ENCODE assay signal across 8 cellular contexts in the genomic region with DNA sequence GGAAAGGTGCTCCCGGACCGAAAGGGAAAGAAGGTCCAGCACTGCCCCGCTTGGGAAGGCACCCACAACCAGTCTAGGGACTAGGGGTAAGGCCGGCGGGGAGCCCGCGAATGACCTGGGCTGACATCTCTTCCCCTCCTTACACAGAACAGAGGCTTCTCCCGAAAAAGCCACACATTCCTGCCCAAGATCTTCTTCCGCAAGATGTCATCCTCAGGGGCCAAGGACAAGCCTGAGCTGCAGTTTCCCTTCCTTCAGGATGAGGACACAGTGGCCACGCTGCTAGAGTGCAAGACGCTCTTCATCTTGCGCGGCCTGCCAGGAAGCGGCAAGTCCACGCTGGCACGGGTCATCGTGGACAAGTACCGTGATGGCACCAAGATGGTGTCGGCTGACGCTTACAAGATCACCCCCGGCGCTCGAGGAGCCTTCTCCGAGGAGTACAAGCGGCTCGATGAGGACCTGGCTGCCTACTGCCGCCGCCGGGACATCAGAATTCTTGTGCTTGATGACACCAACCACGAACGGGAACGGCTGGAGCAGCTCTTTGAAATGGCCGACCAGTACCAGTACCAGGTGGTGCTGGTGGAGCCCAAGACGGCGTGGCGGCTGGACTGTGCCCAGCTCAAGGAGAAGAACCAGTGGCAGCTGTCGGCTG. TPM values are rescaled to one million over a fixed set of nuclear protein-coding genes. Genes with fewer than 3 reads are reported as not detected.
DNase-seq lines count a peak whose midpoint lies in the region; ATAC-seq, FAIRE-seq and TF ChIP-seq lines count a peak whose summit lies in the region.

No MANE protein-coding gene starts in this region.

- no peak overlapping the region for H2BK20ac ChIP-seq in H1 (ENCODE audit: low read length)

- no peak for TF ChIP-seq POLR2A in H1 (IDR thresholded peaks at IDR 0.05; ENCODE audit: control extremely low read depth in 1 of 2, low read depth in 2 of 2, low read length in 2 of 2)

- CTCF ChIA-PET in H1 (lab: Charles Lee; ENCODE audit: partially characterized antibody) = interaction anchor here (0.6 to 11.6 kb wide), 12 partner anchors 7 to 104 kb away, joined by 3 to 205 read pairs (median 3); a partner anchor contains a TSS

- peaks cover 0 to 2% (median 0%) of the 10 kb centered on the region in 3 donors for H3K27me3 Mint-ChIP-seq in CD14-positive monocyte (ENCODE audit: low read depth in 3 of 3)

- intact Hi-C loops in CD14-positive monocyte (cut with micrococcal nuclease) = loop anchor here in 1 of 2 donors (2.0 to 5.0 kb wide), 2 partner anchors 44 to 187 kb away; a partner anchor contains a TSS

- in situ Hi-C loops in G401 (cut with HindIII; ENCODE audit: low sequenced_read_pairs) = no loop called here

- no peak overlapping the region for H3K56ac ChIP-seq in H1 (replicated peaks; ENCODE audit: insufficient read length, low read depth, low read length)

- H3K36me3 Mint-ChIP-seq in CD14-positive monocyte = peaks cover 13 to 34% of the 10 kb centered on the region in 2 donors

- TF ChIP-seq EP300 in H1 (IDR thresholded peaks at IDR 0.05; ENCODE audit: borderline replicate concordance in 1 of 2, low read depth in 2 of 2, low read length in 2 of 2) = no peak

- H4K20me1 ChIP-seq in H1 (replicated peaks in 1 of 2; ENCODE audit: control insufficient read depth in 1 of 2, insufficient read depth in 2 of 2, low read length in 2 of 2) = peaks cover 2 to 16% of the 10 kb centered on the region in 2 experiments

- H3K4me3 Mint-ChIP-seq in CD14-positive monocyte = peak overlapping the region; percentile 73 to 87

- H2AFZ ChIP-seq in H1 (ENCODE audit: low read length) (no peak overlapping the region), neuronal stem cell (ENCODE audit: low read length) (no peak overlapping the region)

- TF ChIP-seq CTCF in CD14-positive monocyte (IDR thresholded peaks at IDR 0.05) (no peak), H1 (IDR thresholded peaks at IDR 0.05; ENCODE audit: control extremely low read depth in 1 of 3, insufficient read depth in 1 of 3, low read depth in 1 of 3, low read length in 3 of 3) (no peak)

- H3K27ac Mint-ChIP-seq in CD14-positive monocyte = peak overlapping the region in 5 of 7 donors; percentile 29 to 80 (median 48)

- peak overlapping the region; percentile 41; the same call in 1 of the 2 replicates for H2AK5ac ChIP-seq in H1 (ENCODE audit: low read depth, low read length)
- H2AK5ac ChIP-seq in neuronal stem cell (ENCODE audit: low read depth, low read length) = peak overlapping the region; percentile 5

- WGBS in H1 (ENCODE audit: extremely low coverage in 1 of 2, insufficient coverage in 1 of 2, insufficient read length in 1 of 2, insufficient replicate concordance in 2 of 2, low coverage in 1 of 2, low lambda C conversion rate in 2 of 2, missing lambda C conversion rate in 1 of 2), 2 experiments = 95% methylated on average over 33 of the region's 37 CpGs; no CpG with 5 or more reads in 1 of the 2 experiments
- WGBS in neuronal stem cell (ENCODE audit: extremely low coverage in 2 of 2, insufficient read length in 2 of 2, insufficient replicate concordance in 1 of 2), 2 donors = no CpG with 5 or more reads among the region's 37 CpGs

- peaks cover 41% of the 10 kb centered on the region for H3K36me3 ChIP-seq in NT2/D1 (ENCODE audit: insufficient read depth, insufficient read length, low read length)
- H3K36me3 ChIP-seq in H1 (ENCODE audit: control insufficient read depth in 2 of 4, insufficient read depth in 4 of 4, low read length in 3 of 4) = peaks cover 5 to 15% (median 13%) of the 10 kb centered on the region in 4 experiments; a peak in 6 of 8 replicates
- H3K36me3 ChIP-seq in neuronal stem cell (replicated peaks in 1 of 2; ENCODE audit: control insufficient read depth in 2 of 2, insufficient read depth in 2 of 2, low read length in 2 of 2) = peaks cover 29 to 54% of the 10 kb centered on the region in 2 donors

- H2BK120ac ChIP-seq in H1 (replicated peaks; ENCODE audit: low read depth, low read length) (no peak overlapping the region), neuronal stem cell (ENCODE audit: low read depth, low read length) (no peak overlapping the region)

- no peak for FAIRE-seq in H1 (lab: Jason Lieb, UNC)

- DNase-seq in CD14-positive monocyte (ENCODE audit: low spot score) = no peak
- DNase-seq in NT2/D1 (ENCODE audit: low read depth, low spot score) = no peak
- no peak for DNase-seq in H1 (ENCODE audit: low read depth in 1 of 2, low spot score in 2 of 2)
- no peak for DNase-seq in neuronal stem cell (ENCODE audit: low spot score)
- DNase-seq in inferior parietal cortex (ENCODE audit: extremely low spot score) = no peak
- DNase-seq in kidney tubule cell (ENCODE audit: low spot score) = no peak
- DNase-seq in G401 (ENCODE audit: low spot score) = no peak

- H3K79me2 ChIP-seq in H1 (ENCODE audit: control insufficient read depth in 1 of 2, insufficient read depth in 2 of 2, low read length in 2 of 2) = no peaks in the 10 kb centered on the region

- peak overlapping the region; percentile 88 for H3K9ac ChIP-seq in NT2/D1 (ENCODE audit: insufficient read length, low read depth)
- no peak overlapping the region for H3K9ac ChIP-seq in H1 (replicated peaks in 1 of 4; ENCODE audit: extremely low read depth in 1 of 4, low read depth in 3 of 4, low read length in 3 of 4)
- H3K9ac ChIP-seq in neuronal stem cell (ENCODE audit: low read depth, low read length, poor library complexity) = peak overlapping the region; percentile 91

- H3K23ac ChIP-seq in H1 (ENCODE audit: insufficient read length) = no peak overlapping the region
- peak overlapping the region; percentile 90 for H3K23ac ChIP-seq in neuronal stem cell (ENCODE audit: low read depth, low read length, poor library complexity)

- ATAC-seq in activated CD4-positive, CD25-positive, alpha-beta regulatory T cell treated with anti-CD3 and anti-CD28 coated beads, Interleukin-2, amount 50 U/mL, for 24 hours = no peak

- H2BK5ac ChIP-seq in H1 (ENCODE audit: low read depth, low read length) (peak overlapping the region; percentile 3; the same call in 1 of the 2 replicates), neuronal stem cell (ENCODE audit: low read length) (peak overlapping the region; percentile 71)

- H3K27me3 ChIP-seq in NT2/D1 (ENCODE audit: insufficient read depth, insufficient read length) (peaks cover 3% of the 10 kb centered on the region), H1 (replicated peaks in 1 of 4; ENCODE audit: control insufficient read depth in 3 of 4, extremely low read depth in 1 of 4, insufficient read depth in 3 of 4, low read length in 3 of 4) (no peaks in the 10 kb centered on the region), neuronal stem cell (ENCODE audit: control insufficient read depth in 3 of 3, insufficient read depth in 3 of 3, low read depth in 1 of 3, low read length in 3 of 3) (no peaks in the 10 kb centered on the region)

- POLR2A ChIA-PET in H1 (lab: Charles Lee; ENCODE audit: partially characterized antibody) = interaction anchor here (0.8 to 6.3 kb wide), 20 partner anchors 8 to 146 kb away, joined by 3 to 67 read pairs (median 6); a partner anchor contains a TSS

- H3K14ac ChIP-seq in H1 (ENCODE audit: insufficient read length) = no peak overlapping the region
- H3K14ac ChIP-seq in neuronal stem cell (ENCODE audit: low read length) = no peak overlapping the region

- H3K79me1 ChIP-seq in H1 (ENCODE audit: low read depth, low read length) (peaks cover 3% of the 10 kb centered on the region; the same call in 1 of the 2 replicates), neuronal stem cell (ENCODE audit: low read depth, low read length) (peaks cover 7% of the 10 kb centered on the region)

- peak overlapping the region; percentile 87 for H3K4me3 ChIP-seq in NT2/D1 (ENCODE audit: insufficient read length, low read depth)
- H3K4me3 ChIP-seq in H1 (ENCODE audit: extremely low read depth in 1 of 4, insufficient read depth in 2 of 4, low read depth in 3 of 4, low read length in 4 of 4) = peak overlapping the region in 1 of 4 experiments; percentile 96; a peak in 4 of 8 replicates
- H3K4me3 ChIP-seq in neuronal stem cell (ENCODE audit: low read length in 2 of 2) = peak overlapping the region; percentile 3 to 85

- H3K4me1 ChIP-seq in NT2/D1 (ENCODE audit: insufficient read depth, insufficient read length) = peaks cover 7% of the 10 kb centered on the region
- H3K4me1 ChIP-seq in H1 (replicated peaks in 1 of 4; ENCODE audit: control insufficient read depth in 3 of 4, insufficient read depth in 4 of 4, low read length in 3 of 4) = peaks cover 0 to 10% (median 5%) of the 10 kb centered on the region in 4 experiments; a peak in 6 of 7 replicates
- peaks cover 7 to 12% of the 10 kb centered on the region in 2 donors for H3K4me1 ChIP-seq in neuronal stem cell (ENCODE audit: control insufficient read depth in 2 of 2, insufficient read depth in 1 of 2, low read depth in 1 of 2, low read length in 2 of 2)

- no peak overlapping the region for H3K27ac ChIP-seq in H1 (ENCODE audit: low read depth, low read length)
- H3K27ac ChIP-seq in neuronal stem cell (replicated peaks; ENCODE audit: low read length) = peak overlapping the region; percentile 60

- TF ChIP-seq RAD21 in H1 (IDR thresholded peaks at IDR 0.05 in 1 of 2, conservative IDR thresholded peaks at IDR 0.05 in 1 of 2; ENCODE audit: low read depth in 2 of 2, low read length in 2 of 2) = no peak

- H3K4me2 ChIP-seq in H1 (ENCODE audit: insufficient read depth in 1 of 2, low read depth in 2 of 2, low read length in 2 of 2) = peak overlapping the region; percentile 86 to 95
- peak overlapping the region; percentile 70 for H3K4me2 ChIP-seq in neuronal stem cell (ENCODE audit: insufficient read depth, low read length, poor library complexity, severe bottlenecking)

- H2BK12ac ChIP-seq in H1 (ENCODE audit: low read depth, low read length) = peak overlapping the region; percentile 90
- H2BK12ac ChIP-seq in neuronal stem cell (ENCODE audit: low read length) = peak overlapping the region; percentile 24

- H2BK15ac ChIP-seq in H1 (ENCODE audit: low read length) (no peak overlapping the region), neuronal stem cell (ENCODE audit: low read length) (no peak overlapping the region)

- peaks cover 8% of the 10 kb centered on the region; the same call in 1 of the 2 replicates for H3K23me2 ChIP-seq in H1 (ENCODE audit: low read depth, low read length)

- no peak overlapping the region for H4K91ac ChIP-seq in H1 (replicated peaks; ENCODE audit: insufficient read length, low read length)
- peak overlapping the region; percentile 56 for H4K91ac ChIP-seq in neuronal stem cell (ENCODE audit: low read depth, low read length, poor library complexity)

- H4K5ac ChIP-seq in H1 (ENCODE audit: insufficient read length, low read depth, low read length) = no peak overlapping the region

- H4K8ac ChIP-seq in H1 (ENCODE audit: extremely low read depth, insufficient read depth, low read length) = no peak overlapping the region; the same call in 1 of the 2 replicates
- no peak overlapping the region for H4K8ac ChIP-seq in neuronal stem cell (ENCODE audit: low read depth, low read length)

- H3K9me3 ChIP-seq in NT2/D1 (ENCODE audit: insufficient read depth, low read length) (no peaks in the 10 kb centered on the region), H1 (ENCODE audit: insufficient read depth in 2 of 2, low read depth in 1 of 2, low read length in 1 of 2) (no peaks in the 10 kb centered on the region), neuronal stem cell (replicated peaks in 1 of 2; ENCODE audit: control insufficient read depth in 2 of 2, insufficient read depth in 1 of 2, low read depth in 1 of 2, low read length in 2 of 2) (peaks cover 4 to 12% of the 10 kb centered on the region in 2 donors)

- no peaks in the 10 kb centered on the region for H3K9me3 Mint-ChIP-seq in CD14-positive monocyte

- H3K18ac ChIP-seq in H1 (ENCODE audit: extremely low read depth, low read length) (no peak overlapping the region), neuronal stem cell (ENCODE audit: low read length) (peak overlapping the region; percentile 98)

- H3K4me1 Mint-ChIP-seq in CD14-positive monocyte = peaks cover 46% of the 10 kb centered on the region

- H3K4ac ChIP-seq in H1 (replicated peaks; ENCODE audit: insufficient read length, low read depth, low read length) (no peak overlapping the region), neuronal stem cell (ENCODE audit: low read length) (peak overlapping the region; percentile 4)

RNA-seq across cellular contexts. Expression of a gene that starts 1.5 kb away (rescaled TPM):
- polyA plus RNA-seq in CD14-positive monocyte (10 to 100 TPM; 47.0 to 50.2 TPM), H1 (2011; rRNA removed) (21.9 and 43.3 TPM in 2 replicates)
- total RNA-seq in H1 (2021; fragmentation: NEBNext Ultra II Directional; extraction: Animal tissue kit (Norgen Biotek cat#: 25700)) = 60.6 and 64.2 TPM in 2 replicates
- 31.8 TPM for polyA plus RNA-seq in H1 (2011; cell fraction: cytosol; rRNA removed)
- polyA plus RNA-seq in H1 (2011; cell fraction: nucleus; rRNA removed) = 43.7 TPM
- polyA plus RNA-seq in H1 (2012, experiment 1 of 2) = 33.1 to 53.1 TPM (median 45.5 TPM) in 4 replicates
- polyA plus RNA-seq in H1 (2012, experiment 2 of 2) = 41.2 TPM
- polyA plus RNA-seq in H1 (2013, experiment 1 of 2) = 29.7 TPM
- 28.7 TPM for polyA plus RNA-seq in H1 (2013, experiment 2 of 2)
- 77.8 and 84.7 TPM in 2 replicates for polyA minus RNA-seq in H1 (2011; rRNA and poly(A)+ RNA removed)
- 41.2 TPM for polyA minus RNA-seq in H1 (2011; cell fraction: cytosol; rRNA and poly(A)+ RNA removed)
- 33.4 TPM for polyA minus RNA-seq in H1 (2011; cell fraction: nucleus; rRNA and poly(A)+ RNA removed)
- polyA plus RNA-seq in neuronal stem cell (2013, experiment 1 of 2) = 44.2 TPM
- 43.2 TPM for polyA plus RNA-seq in neuronal stem cell (2013, experiment 2 of 2)
- total RNA-seq in G401 (2014; rRNA removed; shearing (Covaris generic)) = 55.4 and 76.7 TPM in 2 replicates

RNA-seq across cellular contexts. Expression of a gene that starts 37.6 kb away (rescaled TPM):
- under 1 TPM; 0.23 to 0.28 TPM for polyA plus RNA-seq in CD14-positive monocyte
- 1.3 TPM in 2 replicates for total RNA-seq in H1 (2021; fragmentation: NEBNext Ultra II Directional; extraction: Animal tissue kit (Norgen Biotek cat#: 25700))
- polyA plus RNA-seq in H1 (2011; rRNA removed) = 0.41 and 0.48 TPM in 2 replicates
- polyA plus RNA-seq in H1 (2011; cell fraction: cytosol; rRNA removed) = 1.2 TPM
- 1.1 TPM for polyA plus RNA-seq in H1 (2011; cell fraction: nucleus; rRNA removed)
- 1.3 to 1.6 TPM (median 1.5 TPM) in 4 replicates for polyA plus RNA-seq in H1 (2012, experiment 1 of 2)
- polyA plus RNA-seq in H1 (2012, experiment 2 of 2) = 0.42 TPM
- 1.1 TPM for polyA plus RNA-seq in H1 (2013, experiment 1 of 2)
- 0.87 TPM for polyA plus RNA-seq in H1 (2013, experiment 2 of 2)
- polyA minus RNA-seq in H1 (2011; rRNA and poly(A)+ RNA removed) = 1.5 and 2.0 TPM in 2 replicates
- 0.95 TPM for polyA minus RNA-seq in H1 (2011; cell fraction: cytosol; rRNA and poly(A)+ RNA removed)
- 2.6 TPM for polyA minus RNA-seq in H1 (2011; cell fraction: nucleus; rRNA and poly(A)+ RNA removed)
- 4.5 TPM for polyA plus RNA-seq in neuronal stem cell (2013, experiment 1 of 2)
- 4.2 TPM for polyA plus RNA-seq in neuronal stem cell (2013, experiment 2 of 2)
- total RNA-seq in G401 (2014; rRNA removed; shearing (Covaris generic)) = 1.7 TPM in 1 of 2 replicates, not detected in the other

RNA-seq across cellular contexts. Expression of a gene that starts 49.2 kb away (rescaled TPM):
- 10 to 100 TPM; 59.6 to 79.7 TPM for polyA plus RNA-seq in CD14-positive monocyte
- total RNA-seq in H1 (2021; fragmentation: NEBNext Ultra II Directional; extraction: Animal tissue kit (Norgen Biotek cat#: 25700)) = 129 and 148 TPM in 2 replicates
- polyA plus RNA-seq in H1 (2011; rRNA removed) = 21.6 and 31.0 TPM in 2 replicates
- polyA plus RNA-seq in H1 (2011; cell fraction: cytosol; rRNA removed) = 45.3 TPM
- 36.9 TPM for polyA plus RNA-seq in H1 (2011; cell fraction: nucleus; rRNA removed)
- polyA plus RNA-seq in H1 (2012, experiment 1 of 2) = 142 to 161 TPM (median 147 TPM) in 4 replicates
- polyA plus RNA-seq in H1 (2012, experiment 2 of 2) = 32.5 TPM
- 109 TPM for polyA plus RNA-seq in H1 (2013, experiment 1 of 2)
- 105 TPM for polyA plus RNA-seq in H1 (2013, experiment 2 of 2)
- 77.7 and 86.8 TPM in 2 replicates for polyA minus RNA-seq in H1 (2011; rRNA and poly(A)+ RNA removed)
- 44.3 TPM for polyA minus RNA-seq in H1 (2011; cell fraction: cytosol; rRNA and poly(A)+ RNA removed)
- 95.7 TPM for polyA minus RNA-seq in H1 (2011; cell fraction: nucleus; rRNA and poly(A)+ RNA removed)
- 57.3 TPM for polyA plus RNA-seq in neuronal stem cell (2013, experiment 1 of 2)
- 54.2 TPM for polyA plus RNA-seq in neuronal stem cell (2013, experiment 2 of 2)
- 148 and 158 TPM in 2 replicates for total RNA-seq in G401 (2014; rRNA removed; shearing (Covaris generic))

RNA-seq across cellular contexts. Expression of a gene that starts 49.3 kb away (rescaled TPM):
- polyA plus RNA-seq in CD14-positive monocyte (10 to 100 TPM; 41.0 to 48.3 TPM), H1 (2011; rRNA removed) (167 and 238 TPM in 2 replicates)
- 388 and 393 TPM in 2 replicates for total RNA-seq in H1 (2021; fragmentation: NEBNext Ultra II Directional; extraction: Animal tissue kit (Norgen Biotek cat#: 25700))
- 218 TPM for polyA plus RNA-seq in H1 (2011; cell fraction: cytosol; rRNA removed)
- 329 TPM for polyA plus RNA-seq in H1 (2011; cell fraction: nucleus; rRNA removed)
- 230 to 256 TPM (median 237 TPM) in 4 replicates for polyA plus RNA-seq in H1 (2012, experiment 1 of 2)
- 78.0 TPM for polyA plus RNA-seq in H1 (2012, experiment 2 of 2)
- 179 TPM for polyA plus RNA-seq in H1 (2013, experiment 1 of 2)
- 170 TPM for polyA plus RNA-seq in H1 (2013, experiment 2 of 2)
- polyA minus RNA-seq in H1 (2011; rRNA and poly(A)+ RNA removed) = 586 and 598 TPM in 2 replicates
- 393 TPM for polyA minus RNA-seq in H1 (2011; cell fraction: cytosol; rRNA and poly(A)+ RNA removed)
- 179 TPM for polyA minus RNA-seq in H1 (2011; cell fraction: nucleus; rRNA and poly(A)+ RNA removed)
- 106 TPM for polyA plus RNA-seq in neuronal stem cell (2013, experiment 1 of 2)
- 109 TPM for polyA plus RNA-seq in neuronal stem cell (2013, experiment 2 of 2)
- total RNA-seq in G401 (2014; rRNA removed; shearing (Covaris generic)) = 193 and 255 TPM in 2 replicates

RNA-seq across cellular contexts. Expression of a gene that starts 51.8 kb away (rescaled TPM):
- polyA plus RNA-seq in CD14-positive monocyte (10 to 100 TPM; 51.1 to 69.9 TPM), H1 (2011; rRNA removed) (51.1 and 59.7 TPM in 2 replicates)
- total RNA-seq in H1 (2021; fragmentation: NEBNext Ultra II Directional; extraction: Animal tissue kit (Norgen Biotek cat#: 25700)) = 31.1 and 34.5 TPM in 2 replicates
- 48.5 TPM for polyA plus RNA-seq in H1 (2011; cell fraction: cytosol; rRNA removed)
- polyA plus RNA-seq in H1 (2011; cell fraction: nucleus; rRNA removed) = 37.1 TPM
- 32.8 to 37.6 TPM (median 36.5 TPM) in 4 replicates for polyA plus RNA-seq in H1 (2012, experiment 1 of 2)
- polyA plus RNA-seq in H1 (2012, experiment 2 of 2) = 31.9 TPM
- 32.6 TPM for polyA plus RNA-seq in H1 (2013, experiment 1 of 2)
- 33.2 TPM for polyA plus RNA-seq in H1 (2013, experiment 2 of 2)
- 32.4 and 37.8 TPM in 2 replicates for polyA minus RNA-seq in H1 (2011; rRNA and poly(A)+ RNA removed)
- 20.8 TPM for polyA minus RNA-seq in H1 (2011; cell fraction: cytosol; rRNA and poly(A)+ RNA removed)
- polyA minus RNA-seq in H1 (2011; cell fraction: nucleus; rRNA and poly(A)+ RNA removed) = 21.5 TPM
- 49.7 TPM for polyA plus RNA-seq in neuronal stem cell (2013, experiment 1 of 2)
- polyA plus RNA-seq in neuronal stem cell (2013, experiment 2 of 2) = 50.2 TPM
- 42.6 and 65.5 TPM in 2 replicates for total RNA-seq in G401 (2014; rRNA removed; shearing (Covaris generic))

Comparison
In these comparisons a context has a peak if more than half of its experiments do, and no peak if none do; other contexts are left out.
1. H3K9ac ChIP-seq: peak in NT2/D1 (single experiment) and neuronal stem cell (single experiment); none in H1 (0 of 4).